1 cellular context compared by ENCODE assay signal in genomic region chr18:54945726-54946125, GRCh38.
TF ChIP-seq lines count a peak whose summit lies in the region.

No MANE protein-coding gene starts in this region.

TF ChIP-seq in GM12878, 131 proteins besides CTCF, POLR2A, EP300 and RAD21 (continued from another document):
- TF ChIP-seq, protein P1, sequence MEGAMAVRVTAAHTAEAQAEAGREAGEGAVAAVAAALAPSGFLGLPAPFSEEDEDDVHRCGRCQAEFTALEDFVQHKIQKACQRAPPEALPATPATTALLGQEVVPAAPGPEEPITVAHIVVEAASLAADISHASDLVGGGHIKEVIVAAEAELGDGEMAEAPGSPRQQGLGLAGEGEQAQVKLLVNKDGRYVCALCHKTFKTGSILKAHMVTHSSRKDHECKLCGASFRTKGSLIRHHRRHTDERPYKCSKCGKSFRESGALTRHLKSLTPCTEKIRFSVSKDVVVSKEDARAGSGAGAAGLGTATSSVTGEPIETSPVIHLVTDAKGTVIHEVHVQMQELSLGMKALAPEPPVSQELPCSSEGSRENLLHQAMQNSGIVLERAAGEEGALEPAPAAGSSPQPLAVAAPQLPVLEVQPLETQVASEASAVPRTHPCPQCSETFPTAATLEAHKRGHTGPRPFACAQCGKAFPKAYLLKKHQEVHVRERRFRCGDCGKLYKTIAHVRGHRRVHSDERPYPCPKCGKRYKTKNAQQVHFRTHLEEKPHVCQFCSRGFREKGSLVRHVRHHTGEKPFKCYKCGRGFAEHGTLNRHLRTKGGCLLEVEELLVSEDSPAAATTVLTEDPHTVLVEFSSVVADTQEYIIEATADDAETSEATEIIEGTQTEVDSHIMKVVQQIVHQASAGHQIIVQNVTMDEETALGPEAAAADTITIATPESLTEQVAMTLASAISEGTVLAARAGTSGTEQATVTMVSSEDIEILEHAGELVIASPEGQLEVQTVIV (IDR thresholded peaks at IDR 0.05; ENCODE audit: borderline replicate concordance, partially characterized antibody), result no peak
- TF ChIP-seq DPF2 (IDR thresholded peaks at IDR 0.05), result no peak
- no peak for TF ChIP-seq TAF1 (IDR thresholded peaks at IDR 0.05; ENCODE audit: borderline replicate concordance, low read depth, low read length)
- no peak for TF ChIP-seq SMARCA5 (IDR thresholded peaks at IDR 0.05)
- no peak for TF ChIP-seq SREBF2 (IDR thresholded peaks at IDR 0.05; ENCODE audit: low read length)
- TF ChIP-seq MYC (IDR thresholded peaks at IDR 0.05; ENCODE audit: insufficient read depth, insufficient read length, insufficient replicate concordance, low read length, severe bottlenecking), result no peak
- TF ChIP-seq RB1 (IDR thresholded peaks at IDR 0.05; ENCODE audit: borderline replicate concordance), result no peak
- no peak for TF ChIP-seq E2F8 (IDR thresholded peaks at IDR 0.05; ENCODE audit: low read depth, partially characterized antibody)
- TF ChIP-seq, protein P2, sequence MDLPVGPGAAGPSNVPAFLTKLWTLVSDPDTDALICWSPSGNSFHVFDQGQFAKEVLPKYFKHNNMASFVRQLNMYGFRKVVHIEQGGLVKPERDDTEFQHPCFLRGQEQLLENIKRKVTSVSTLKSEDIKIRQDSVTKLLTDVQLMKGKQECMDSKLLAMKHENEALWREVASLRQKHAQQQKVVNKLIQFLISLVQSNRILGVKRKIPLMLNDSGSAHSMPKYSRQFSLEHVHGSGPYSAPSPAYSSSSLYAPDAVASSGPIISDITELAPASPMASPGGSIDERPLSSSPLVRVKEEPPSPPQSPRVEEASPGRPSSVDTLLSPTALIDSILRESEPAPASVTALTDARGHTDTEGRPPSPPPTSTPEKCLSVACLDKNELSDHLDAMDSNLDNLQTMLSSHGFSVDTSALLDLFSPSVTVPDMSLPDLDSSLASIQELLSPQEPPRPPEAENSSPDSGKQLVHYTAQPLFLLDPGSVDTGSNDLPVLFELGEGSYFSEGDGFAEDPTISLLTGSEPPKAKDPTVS (IDR thresholded peaks at IDR 0.05; ENCODE audit: low read depth, low read length), result no peak
- TF ChIP-seq HDGF (IDR thresholded peaks at IDR 0.05), result no peak
- TF ChIP-seq, protein P3, sequence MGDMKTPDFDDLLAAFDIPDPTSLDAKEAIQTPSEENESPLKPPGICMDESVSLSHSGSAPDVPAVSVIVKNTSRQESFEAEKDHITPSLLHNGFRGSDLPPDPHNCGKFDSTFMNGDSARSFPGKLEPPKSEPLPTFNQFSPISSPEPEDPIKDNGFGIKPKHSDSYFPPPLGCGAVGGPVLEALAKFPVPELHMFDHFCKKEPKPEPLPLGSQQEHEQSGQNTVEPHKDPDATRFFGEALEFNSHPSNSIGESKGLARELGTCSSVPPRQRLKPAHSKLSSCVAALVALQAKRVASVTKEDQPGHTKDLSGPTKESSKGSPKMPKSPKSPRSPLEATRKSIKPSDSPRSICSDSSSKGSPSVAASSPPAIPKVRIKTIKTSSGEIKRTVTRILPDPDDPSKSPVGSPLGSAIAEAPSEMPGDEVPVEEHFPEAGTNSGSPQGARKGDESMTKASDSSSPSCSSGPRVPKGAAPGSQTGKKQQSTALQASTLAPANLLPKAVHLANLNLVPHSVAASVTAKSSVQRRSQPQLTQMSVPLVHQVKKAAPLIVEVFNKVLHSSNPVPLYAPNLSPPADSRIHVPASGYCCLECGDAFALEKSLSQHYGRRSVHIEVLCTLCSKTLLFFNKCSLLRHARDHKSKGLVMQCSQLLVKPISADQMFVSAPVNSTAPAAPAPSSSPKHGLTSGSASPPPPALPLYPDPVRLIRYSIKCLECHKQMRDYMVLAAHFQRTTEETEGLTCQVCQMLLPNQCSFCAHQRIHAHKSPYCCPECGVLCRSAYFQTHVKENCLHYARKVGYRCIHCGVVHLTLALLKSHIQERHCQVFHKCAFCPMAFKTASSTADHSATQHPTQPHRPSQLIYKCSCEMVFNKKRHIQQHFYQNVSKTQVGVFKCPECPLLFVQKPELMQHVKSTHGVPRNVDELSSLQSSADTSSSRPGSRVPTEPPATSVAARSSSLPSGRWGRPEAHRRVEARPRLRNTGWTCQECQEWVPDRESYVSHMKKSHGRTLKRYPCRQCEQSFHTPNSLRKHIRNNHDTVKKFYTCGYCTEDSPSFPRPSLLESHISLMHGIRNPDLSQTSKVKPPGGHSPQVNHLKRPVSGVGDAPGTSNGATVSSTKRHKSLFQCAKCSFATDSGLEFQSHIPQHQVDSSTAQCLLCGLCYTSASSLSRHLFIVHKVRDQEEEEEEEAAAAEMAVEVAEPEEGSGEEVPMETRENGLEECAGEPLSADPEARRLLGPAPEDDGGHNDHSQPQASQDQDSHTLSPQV (IDR thresholded peaks at IDR 0.05), result no peak
- TF ChIP-seq YBX1 (IDR thresholded peaks at IDR 0.05), result no peak
- no peak for TF ChIP-seq BMI1 (IDR thresholded peaks at IDR 0.05; ENCODE audit: borderline replicate concordance)
- TF ChIP-seq, protein P4, sequence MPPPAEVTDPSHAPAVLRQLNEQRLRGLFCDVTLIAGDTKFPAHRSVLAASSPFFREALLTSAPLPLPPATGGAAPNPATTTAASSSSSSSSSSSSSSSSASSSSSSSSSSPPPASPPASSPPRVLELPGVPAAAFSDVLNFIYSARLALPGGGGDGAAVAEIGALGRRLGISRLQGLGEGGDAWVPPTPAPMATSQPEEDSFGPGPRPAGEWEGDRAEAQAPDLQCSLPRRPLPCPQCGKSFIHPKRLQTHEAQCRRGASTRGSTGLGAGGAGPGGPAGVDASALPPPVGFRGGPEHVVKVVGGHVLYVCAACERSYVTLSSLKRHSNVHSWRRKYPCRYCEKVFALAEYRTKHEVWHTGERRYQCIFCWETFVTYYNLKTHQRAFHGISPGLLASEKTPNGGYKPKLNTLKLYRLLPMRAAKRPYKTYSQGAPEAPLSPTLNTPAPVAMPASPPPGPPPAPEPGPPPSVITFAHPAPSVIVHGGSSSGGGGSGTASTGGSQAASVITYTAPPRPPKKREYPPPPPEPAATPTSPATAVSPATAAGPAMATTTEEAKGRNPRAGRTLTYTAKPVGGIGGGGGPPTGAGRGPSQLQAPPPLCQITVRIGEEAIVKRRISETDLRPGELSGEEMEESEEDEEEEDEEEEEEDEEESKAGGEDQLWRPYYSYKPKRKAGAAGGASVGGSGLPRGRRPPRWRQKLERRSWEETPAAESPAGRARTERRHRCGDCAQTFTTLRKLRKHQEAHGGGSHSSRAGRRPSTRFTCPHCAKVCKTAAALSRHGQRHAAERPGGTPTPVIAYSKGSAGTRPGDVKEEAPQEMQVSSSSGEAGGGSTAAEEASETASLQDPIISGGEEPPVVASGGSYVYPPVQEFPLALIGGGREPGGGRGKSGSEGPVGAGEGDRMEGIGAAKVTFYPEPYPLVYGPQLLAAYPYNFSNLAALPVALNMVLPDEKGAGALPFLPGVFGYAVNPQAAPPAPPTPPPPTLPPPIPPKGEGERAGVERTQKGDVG (CRISPR knock-in tag; IDR thresholded peaks at IDR 0.05), result no peak
- no peak for TF ChIP-seq ZZZ3 (IDR thresholded peaks at IDR 0.05; ENCODE audit: control insufficient read depth, insufficient read length, low read depth)
- no peak for TF ChIP-seq NR2C2 (IDR thresholded peaks at IDR 0.05; ENCODE audit: borderline replicate concordance, control insufficient read depth, insufficient read length, low read depth)
- no peak for TF ChIP-seq KLF5 (IDR thresholded peaks at IDR 0.05; ENCODE audit: partially characterized antibody)
- TF ChIP-seq EZH2 (IDR thresholded peaks at IDR 0.05; ENCODE audit: borderline replicate concordance, control insufficient read depth, low read depth, low read length), result no peak
- no peak for TF ChIP-seq BCL11A (IDR thresholded peaks at IDR 0.05; ENCODE audit: low read depth, low read length)
